ENCODE assay signal across 8 cellular contexts in the genomic region with DNA sequence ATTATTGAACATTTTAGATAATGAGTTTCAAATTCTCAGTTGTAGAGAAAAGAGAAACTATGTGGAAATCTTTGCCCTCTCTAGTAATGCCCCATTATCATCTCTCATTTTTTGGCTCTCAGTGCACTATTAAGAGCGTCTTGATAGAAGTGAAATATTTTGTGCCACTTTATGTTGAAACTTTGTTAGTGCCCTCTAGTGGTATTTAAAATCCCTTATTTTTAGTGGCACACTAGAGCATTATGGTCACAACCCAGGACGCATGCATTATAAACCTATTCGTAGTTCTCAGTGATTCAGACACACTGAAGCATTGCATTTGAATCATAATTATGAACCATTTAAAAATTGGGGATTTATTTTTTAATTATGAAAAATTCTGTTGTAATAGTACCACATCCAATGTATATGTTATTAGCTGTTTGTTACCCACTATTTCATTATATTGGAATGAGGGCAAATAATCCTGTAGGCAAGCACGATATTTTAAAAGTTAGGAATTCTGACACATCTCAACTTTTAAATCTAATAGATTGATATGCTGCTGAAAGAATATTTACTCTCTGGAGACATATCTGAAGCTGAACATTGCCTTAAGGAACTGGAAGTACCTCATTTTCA. TPM values are rescaled to one million over a fixed set of nuclear protein-coding genes. Genes with fewer than 3 reads are reported as not detected.
DNase-seq lines count a peak whose midpoint lies in the region; ATAC-seq, FAIRE-seq and TF ChIP-seq lines count a peak whose summit lies in the region.

No MANE protein-coding gene starts in this region.

- H3K27me3 ChIP-seq in HepG2 (ENCODE audit: control insufficient read depth in 1 of 2, insufficient read depth in 2 of 2, low read length in 2 of 2) (no peaks in the 10 kb centered on the region), vagina (no peaks in the 10 kb centered on the region), MG63 (no peaks in the 10 kb centered on the region)

- H3K4me2 ChIP-seq in HepG2 (ENCODE audit: low read depth, low read length): no peak overlapping the region

- intact Hi-C loops in HepG2 (cut with micrococcal nuclease; ENCODE audit: unreplicated experiment): loop anchor here (1.0 to 5.0 kb wide), 3 partner anchors 89 to 416 kb away; no protein-coding TSS in a partner anchor
- intact Hi-C loops in vagina (cut with DNase I): loop anchor here (5.0 kb wide), 1 partner anchor 146 kb away; no protein-coding TSS in a partner anchor

- TF ChIP-seq POLR2A in HepG2 (IDR thresholded peaks at IDR 0.05; ENCODE audit: insufficient read depth in 1 of 2, low read depth in 2 of 2, low read length in 2 of 2) (no peak), vagina (IDR thresholded peaks at IDR 0.05) (no peak)

- peaks cover 12% of the 10 kb centered on the region for H3K4me1 ChIP-seq in HepG2 (ENCODE audit: insufficient read depth, low read length)
- no peaks in the 10 kb centered on the region for H3K4me1 ChIP-seq in vagina

- H3K9me3 ChIP-seq in HepG2 (ENCODE audit: low read length) (no peaks in the 10 kb centered on the region), vagina (no peaks in the 10 kb centered on the region), MG63 (no peaks in the 10 kb centered on the region)

- BruUV-seq in HepG2 (replicated peaks; lab: Mats Ljungman, UMichigan): no TSS peak

- ATAC-seq in HG02938 (IDR thresholded peaks at IDR 0.05; ENCODE audit: unreplicated experiment): peak; percentile 89
- ATAC-seq in HepG2: peak; percentile 73

- peaks cover 3 to 31% of the 10 kb centered on the region in 2 experiments for H3K36me3 ChIP-seq in HepG2 (replicated peaks in 1 of 2; ENCODE audit: control insufficient read depth in 1 of 2, insufficient read depth in 2 of 2, low read length in 2 of 2)
- peaks cover 0 to 60% of the 10 kb centered on the region in 2 donors for H3K36me3 ChIP-seq in vagina
- H3K36me3 ChIP-seq in MG63: peaks cover 42% of the 10 kb centered on the region

- peaks cover 3% of the 10 kb centered on the region; the same call in 1 of the 2 replicates for H4K20me1 ChIP-seq in HepG2 (ENCODE audit: insufficient read depth, low read length)

- CTCF ChIA-PET in HepG2 (lab: Yijun Ruan, JAX; ENCODE audit: low intra/inter-chr PET ratio, low total read pairs): interaction anchor here (1.0 to 2.4 kb wide), 4 partner anchors 89 to 283 kb away, joined by 3 to 25 read pairs (median 12); no protein-coding TSS in a partner anchor

- H2AFZ ChIP-seq in HepG2 (ENCODE audit: low read length): no peak overlapping the region

- H3K79me2 ChIP-seq in HepG2 (ENCODE audit: insufficient read depth, low read length): no peaks in the 10 kb centered on the region

- in situ Hi-C loops in HepG2 (cut with HindIII; ENCODE audit: extremely low pct_ligation_motif_present, low pct_unique_long_range_greater_than_20kb): loop anchor here (5.0 to 25.0 kb wide), 2 partner anchors 146 to 281 kb away; no protein-coding TSS in a partner anchor

- no peak overlapping the region for H3K4me3 ChIP-seq in GM12865 (ENCODE audit: low read depth, low read length)
- no peak overlapping the region for H3K4me3 ChIP-seq in cardiac fibroblast (replicated peaks in 1 of 2; ENCODE audit: low read depth in 2 of 2, low read length in 2 of 2)
- no peak overlapping the region for H3K4me3 ChIP-seq in HepG2 (replicated peaks in 1 of 3; ENCODE audit: insufficient read depth in 1 of 3, low read depth in 2 of 3, low read length in 3 of 3)
- H3K4me3 ChIP-seq in vagina: no peak overlapping the region
- no peak overlapping the region for H3K4me3 ChIP-seq in MG63

- no peak overlapping the region for H3K9ac ChIP-seq in HepG2 (ENCODE audit: insufficient read depth, low read depth, low read length)

- peak; percentile 73 for FAIRE-seq in HepG2 (lab: Jason Lieb, UNC)

- TF ChIP-seq EP300 in HepG2 (IDR thresholded peaks at IDR 0.05; ENCODE audit: low read depth in 2 of 2, low read length in 2 of 2) (no peak), HepG2 (CRISPR knock-in tag; IDR thresholded peaks at IDR 0.05; ENCODE audit: borderline replicate concordance) (no peak)

- TF ChIP-seq CTCF in GM12865 (IDR thresholded peaks at IDR 0.05; ENCODE audit: insufficient read depth, low read depth, low read length, missing control alignments) (peak; percentile 30), cardiac fibroblast (IDR thresholded peaks at IDR 0.05; ENCODE audit: low read depth, low read length) (peak; percentile 45), HepG2 (CRISPR knock-in tag; IDR thresholded peaks at IDR 0.05) (peak; percentile 65), vagina (IDR thresholded peaks at IDR 0.05) (peak; percentile 51 to 59 (median 51))

- POLR2A ChIA-PET in HepG2 (lab: Yijun Ruan, JAX): no interaction called here

- DNase-seq in AG08395 (ENCODE audit: low spot score) (peak; percentile 57), GM12865 (ENCODE audit: low read depth) (peak; percentile 68), NCI-H774 (lab: John Stamatoyannopoulos, UW) (peak; percentile 0), cardiac fibroblast (ENCODE audit: low read depth in 2 of 2) (peak; percentile 69 to 71), HepG2 (ENCODE audit: low spot score) (peak; percentile 34), vagina (ENCODE audit: extremely low spot score in 2 of 2) (no peak), MG63 (no peak)

- H3K27ac ChIP-seq in HepG2 (ENCODE audit: extremely low read length, insufficient read depth, low read length): no peak overlapping the region
- no peak overlapping the region for H3K27ac ChIP-seq in vagina

- TF ChIP-seq RAD21 in HepG2 (CRISPR knock-in tag; IDR thresholded peaks at IDR 0.05): no peak

- 48% methylated on average over 4 of the region's 4 CpGs for WGBS in HepG2 (ENCODE audit: low lambda C conversion rate)

RNA-seq across cellular contexts. Expression of a gene that starts 21.9 kb away (rescaled TPM):
- total RNA-seq in HepG2 (2016; rRNA removed; fragmentation: Illumina TruSeq; extraction: Trizol): 56.2 and 92.8 TPM in 2 replicates
- 16.2 and 22.3 TPM in 2 replicates for total RNA-seq in HepG2 (2016; cell fraction: cytosol; rRNA removed; fragmentation: Illumina TruSeq; extraction: Trizol; ENCODE audit: low read depth)
- total RNA-seq in HepG2 (2016; cell fraction: insoluble cytoplasmic fraction; rRNA removed; fragmentation: Illumina TruSeq; extraction: Trizol): 63.2 and 84.9 TPM in 2 replicates
- 12.3 and 13.7 TPM in 2 replicates for total RNA-seq in HepG2 (2016; cell fraction: membrane; rRNA removed; fragmentation: Illumina TruSeq; extraction: Trizol)
- 30.6 and 42.1 TPM in 2 replicates for total RNA-seq in HepG2 (2016; cell fraction: nucleus; rRNA removed; fragmentation: Illumina TruSeq; extraction: Trizol)
- 22.4 and 22.8 TPM in 2 replicates for polyA plus RNA-seq in HepG2 (2011; rRNA removed)
- 7.6 and 12.9 TPM in 2 replicates for polyA plus RNA-seq in HepG2 (2011; cell fraction: cytosol; rRNA removed)
- 8.4 and 13.8 TPM in 2 replicates for polyA plus RNA-seq in HepG2 (2011; cell fraction: nucleus; rRNA removed)
- 50.1 and 77.6 TPM in 2 replicates for polyA plus RNA-seq in HepG2 (2012)
- 2.7 and 4.0 TPM in 2 replicates for polyA plus RNA-seq in HepG2 (2016; cell fraction: cytosol; fragmentation: Illumina TruSeq; extraction: Trizol; ENCODE audit: low read depth)
- 112 and 113 TPM in 2 replicates for polyA plus RNA-seq in HepG2 (2016; cell fraction: insoluble cytoplasmic fraction; fragmentation: Illumina TruSeq; extraction: Trizol; ENCODE audit: low read depth)
- 9.3 and 9.7 TPM in 2 replicates for polyA plus RNA-seq in HepG2 (2016; cell fraction: membrane; fragmentation: Illumina TruSeq; extraction: Trizol; ENCODE audit: low read depth)
- polyA plus RNA-seq in HepG2 (2016; cell fraction: nucleus; fragmentation: Illumina TruSeq; extraction: Trizol; ENCODE audit: insufficient read depth, low read depth): 58.0 and 60.5 TPM in 2 replicates
- 3.8 and 12.7 TPM in 2 replicates for polyA minus RNA-seq in HepG2 (2011; rRNA and poly(A)+ RNA removed; ENCODE audit: low replicate concordance)
- polyA minus RNA-seq in HepG2 (2011; cell fraction: cytosol; rRNA and poly(A)+ RNA removed): 19.9 and 36.2 TPM in 2 replicates
- polyA minus RNA-seq in HepG2 (2011; cell fraction: nucleus; rRNA and poly(A)+ RNA removed): 50.6 and 51.0 TPM in 2 replicates
- total RNA-seq in vagina: 110 TPM
- 20.0 and 25.8 TPM in 2 replicates for total RNA-seq in MG63 (2014; rRNA removed; shearing (Covaris generic); ENCODE audit: low replicate concordance)

RNA-seq across cellular contexts. Expression of a gene that starts 25.3 kb away (rescaled TPM):
- total RNA-seq in HepG2 (2016; rRNA removed; fragmentation: Illumina TruSeq; extraction: Trizol) (24.1 and 28.9 TPM in 2 replicates), vagina (15.2 TPM)
- total RNA-seq in HepG2 (2016; cell fraction: cytosol; rRNA removed; fragmentation: Illumina TruSeq; extraction: Trizol; ENCODE audit: low read depth): 17.3 and 20.0 TPM in 2 replicates
- total RNA-seq in HepG2 (2016; cell fraction: insoluble cytoplasmic fraction; rRNA removed; fragmentation: Illumina TruSeq; extraction: Trizol): 19.7 and 29.5 TPM in 2 replicates
- total RNA-seq in HepG2 (2016; cell fraction: membrane; rRNA removed; fragmentation: Illumina TruSeq; extraction: Trizol): 32.7 and 33.9 TPM in 2 replicates
- 16.5 and 17.2 TPM in 2 replicates for total RNA-seq in HepG2 (2016; cell fraction: nucleus; rRNA removed; fragmentation: Illumina TruSeq; extraction: Trizol)
- 12.2 and 18.3 TPM in 2 replicates for polyA plus RNA-seq in HepG2 (2011; rRNA removed)
- polyA plus RNA-seq in HepG2 (2011; cell fraction: cytosol; rRNA removed): 5.5 and 7.5 TPM in 2 replicates
- 12.1 and 13.9 TPM in 2 replicates for polyA plus RNA-seq in HepG2 (2011; cell fraction: nucleus; rRNA removed)
- polyA plus RNA-seq in HepG2 (2012): 19.6 and 27.5 TPM in 2 replicates
- polyA plus RNA-seq in HepG2 (2016; cell fraction: cytosol; fragmentation: Illumina TruSeq; extraction: Trizol; ENCODE audit: low read depth): 21.3 and 22.3 TPM in 2 replicates
- 30.5 and 34.8 TPM in 2 replicates for polyA plus RNA-seq in HepG2 (2016; cell fraction: insoluble cytoplasmic fraction; fragmentation: Illumina TruSeq; extraction: Trizol; ENCODE audit: low read depth)
- polyA plus RNA-seq in HepG2 (2016; cell fraction: membrane; fragmentation: Illumina TruSeq; extraction: Trizol; ENCODE audit: low read depth): 27.9 and 29.7 TPM in 2 replicates
- 21.6 and 32.5 TPM in 2 replicates for polyA plus RNA-seq in HepG2 (2016; cell fraction: nucleus; fragmentation: Illumina TruSeq; extraction: Trizol; ENCODE audit: insufficient read depth, low read depth)
- 3.9 and 7.4 TPM in 2 replicates for polyA minus RNA-seq in HepG2 (2011; rRNA and poly(A)+ RNA removed; ENCODE audit: low replicate concordance)
- polyA minus RNA-seq in HepG2 (2011; cell fraction: cytosol; rRNA and poly(A)+ RNA removed): 6.7 and 7.0 TPM in 2 replicates
- polyA minus RNA-seq in HepG2 (2011; cell fraction: nucleus; rRNA and poly(A)+ RNA removed): 30.1 and 40.0 TPM in 2 replicates
- 13.1 and 28.5 TPM in 2 replicates for total RNA-seq in MG63 (2014; rRNA removed; shearing (Covaris generic); ENCODE audit: low replicate concordance)

RNA-seq across cellular contexts. Expression of a gene that starts 25.7 kb away (rescaled TPM):
- 25.5 and 44.4 TPM in 2 replicates for total RNA-seq in HepG2 (2016; rRNA removed; fragmentation: Illumina TruSeq; extraction: Trizol)
- total RNA-seq in HepG2 (2016; cell fraction: cytosol; rRNA removed; fragmentation: Illumina TruSeq; extraction: Trizol; ENCODE audit: low read depth): 33.4 and 34.4 TPM in 2 replicates
- 24.6 and 39.6 TPM in 2 replicates for total RNA-seq in HepG2 (2016; cell fraction: insoluble cytoplasmic fraction; rRNA removed; fragmentation: Illumina TruSeq; extraction: Trizol)
- total RNA-seq in HepG2 (2016; cell fraction: membrane; rRNA removed; fragmentation: Illumina TruSeq; extraction: Trizol): 39.5 and 52.4 TPM in 2 replicates
- 23.1 and 27.2 TPM in 2 replicates for total RNA-seq in HepG2 (2016; cell fraction: nucleus; rRNA removed; fragmentation: Illumina TruSeq; extraction: Trizol)
- polyA plus RNA-seq in HepG2 (2011; rRNA removed): 8.0 and 8.6 TPM in 2 replicates
- 3.7 and 6.8 TPM in 2 replicates for polyA plus RNA-seq in HepG2 (2011; cell fraction: cytosol; rRNA removed)
- polyA plus RNA-seq in HepG2 (2011; cell fraction: nucleus; rRNA removed): 2.9 and 3.6 TPM in 2 replicates
- polyA plus RNA-seq in HepG2 (2012): 11.5 and 12.7 TPM in 2 replicates
- polyA plus RNA-seq in HepG2 (2016; cell fraction: cytosol; fragmentation: Illumina TruSeq; extraction: Trizol; ENCODE audit: low read depth): 2.5 and 2.6 TPM in 2 replicates
- polyA plus RNA-seq in HepG2 (2016; cell fraction: insoluble cytoplasmic fraction; fragmentation: Illumina TruSeq; extraction: Trizol; ENCODE audit: low read depth): 27.0 and 31.6 TPM in 2 replicates
- polyA plus RNA-seq in HepG2 (2016; cell fraction: membrane; fragmentation: Illumina TruSeq; extraction: Trizol; ENCODE audit: low read depth): 10.5 and 11.0 TPM in 2 replicates
- 13.1 and 13.4 TPM in 2 replicates for polyA plus RNA-seq in HepG2 (2016; cell fraction: nucleus; fragmentation: Illumina TruSeq; extraction: Trizol; ENCODE audit: insufficient read depth, low read depth)
- polyA minus RNA-seq in HepG2 (2011; rRNA and poly(A)+ RNA removed; ENCODE audit: low replicate concordance): 8.5 and 16.0 TPM in 2 replicates
- 17.3 and 24.5 TPM in 2 replicates for polyA minus RNA-seq in HepG2 (2011; cell fraction: cytosol; rRNA and poly(A)+ RNA removed)
- polyA minus RNA-seq in HepG2 (2011; cell fraction: nucleus; rRNA and poly(A)+ RNA removed): 56.1 and 58.2 TPM in 2 replicates
- 40.0 TPM for total RNA-seq in vagina
- 11.1 and 15.4 TPM in 2 replicates for total RNA-seq in MG63 (2014; rRNA removed; shearing (Covaris generic); ENCODE audit: low replicate concordance)

Comparison
In these comparisons a context has a peak if more than half of its experiments do, and no peak if none do; other contexts are left out.
1. DNase-seq: peak in AG08395 (single experiment), GM12865 (single experiment), NCI-H774 (single experiment), cardiac fibroblast (2 of 2) and HepG2 (single experiment); none in vagina (0 of 2) and MG63 (single experiment).
2. Peak in every context shown above with its lines, with median percentiles within 50 percentile points of each other: CTCF ChIP-seq.